ENCODE assay signal across 8 cellular contexts in the genomic region with DNA sequence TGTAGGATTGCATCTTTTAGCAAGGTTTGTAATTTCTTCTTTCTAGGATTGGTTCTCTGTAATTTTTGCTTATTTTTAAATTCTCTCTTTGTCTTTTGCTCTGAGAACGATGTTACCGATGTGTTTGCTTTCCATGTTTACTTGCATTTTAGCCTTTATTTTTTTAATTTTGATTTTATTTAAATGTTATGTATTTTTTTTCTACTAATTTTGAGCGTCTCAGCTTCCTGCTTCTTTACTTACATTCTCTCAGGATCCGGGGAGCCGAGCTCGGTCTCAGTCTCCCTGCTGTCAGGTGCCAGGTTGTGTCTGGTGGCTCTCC. TPM values are rescaled to one million over a fixed set of nuclear protein-coding genes. Genes with fewer than 3 reads are reported as not detected.
A peak's percentile ranks its signal among the peaks of the same experiment; 100 is the strongest.
DNase-seq lines count a peak whose midpoint lies in the region; ATAC-seq and TF ChIP-seq lines count a peak whose summit lies in the region.

No MANE protein-coding gene starts in this region.

- WGBS in urinary bladder: 29% methylated on average over 6 of the region's 6 CpGs

- H3K4me1 Mint-ChIP-seq in memory B cell: peaks cover 15% of the 10 kb centered on the region

- intact Hi-C loops in Right ventricle myocardium inferior (cut with DNase I) (loop anchor here (1.0 to 2.0 kb wide), 2 partner anchors 18 to 24 kb away; no protein-coding TSS in a partner anchor), sciatic nerve (cut with DNase I) (loop anchor here (2.0 kb wide), 1 partner anchor 24 kb away; no protein-coding TSS in a partner anchor)

- peak overlapping the region; percentile 95 for H3K4me3 Mint-ChIP-seq in memory B cell

- H3K27me3 Mint-ChIP-seq in memory B cell: no peaks in the 10 kb centered on the region

- ATAC-seq in Right ventricle myocardium inferior (no peak), memory B cell (ENCODE audit: low read depth) (no peak), sciatic nerve (no peak), GM18519 (IDR thresholded peaks at IDR 0.05; ENCODE audit: low FRiP score, unreplicated experiment) (no peak)

- no peak for DNase-seq in cardiac muscle cell (ENCODE audit: low read depth in 1 of 2, low spot score in 1 of 2)
- no peak for DNase-seq in Right ventricle myocardium inferior (ENCODE audit: missing footprints)
- no peak for DNase-seq in astrocyte of the cerebellum (ENCODE audit: low read depth)
- DNase-seq in memory B cell (ENCODE audit: low spot score in 2 of 2): no peak
- no peak for DNase-seq in sciatic nerve (ENCODE audit: low spot score)
- DNase-seq in stimulated activated naive CD4-positive, alpha-beta T cell treated with Interleukin-2 at 50 U/mL for 16 hours (lab: John Stamatoyannopoulos, UW): no peak

- H3K4me3 ChIP-seq in cardiac muscle cell (peak overlapping the region; percentile 42), astrocyte of the cerebellum (ENCODE audit: low read depth, low read length) (peak overlapping the region; percentile 59), urinary bladder (ENCODE audit: low read depth, low read length) (peak overlapping the region; percentile 40)

- peaks cover 7% of the 10 kb centered on the region for H3K36me3 Mint-ChIP-seq in memory B cell

- peaks cover 8% of the 10 kb centered on the region for H3K4me1 ChIP-seq in cardiac muscle cell (ENCODE audit: low read depth)
- H3K4me1 ChIP-seq in urinary bladder (ENCODE audit: insufficient read depth): no peaks in the 10 kb centered on the region

- H3K9me3 ChIP-seq in cardiac muscle cell (ENCODE audit: low read depth): no peaks in the 10 kb centered on the region

- H3K36me3 ChIP-seq in cardiac muscle cell (no peaks in the 10 kb centered on the region), urinary bladder (ENCODE audit: insufficient read depth) (no peaks in the 10 kb centered on the region)

- peak overlapping the region; percentile 98 for H3K27ac Mint-ChIP-seq in memory B cell

- TF ChIP-seq CTCF in cardiac muscle cell (IDR thresholded peaks at IDR 0.05; ENCODE audit: low read depth, low read length): no peak
- no peak for TF ChIP-seq CTCF in astrocyte of the cerebellum (IDR thresholded peaks at IDR 0.05; ENCODE audit: low read depth, low read length, missing control alignments)

- in situ Hi-C loops in astrocyte of the cerebellum (cut with HindIII; ENCODE audit: low sequenced_read_pairs): no loop called here

- H3K9me3 Mint-ChIP-seq in memory B cell: no peaks in the 10 kb centered on the region

- no peak overlapping the region for H3K27ac ChIP-seq in cardiac muscle cell
- peak overlapping the region; percentile 30 for H3K27ac ChIP-seq in urinary bladder (ENCODE audit: low read depth)

- peaks cover 97% of the 10 kb centered on the region for H3K27me3 ChIP-seq in cardiac muscle cell

RNA-seq across cellular contexts. Expression of a gene that starts 20.9 kb away (rescaled TPM):
- total RNA-seq in cardiac muscle cell: 0.32 and 0.63 TPM in 2 replicates
- polyA plus RNA-seq in cardiac muscle cell: 0.43 and 0.46 TPM in 2 replicates
- 0.84 TPM for total RNA-seq in Right ventricle myocardium inferior
- total RNA-seq in urinary bladder: 3.5 TPM
- polyA plus RNA-seq in urinary bladder: 2.9 TPM
- 5.7 TPM for total RNA-seq in sciatic nerve
